ENCODE assay signal across 26 cellular contexts in the genomic region with DNA sequence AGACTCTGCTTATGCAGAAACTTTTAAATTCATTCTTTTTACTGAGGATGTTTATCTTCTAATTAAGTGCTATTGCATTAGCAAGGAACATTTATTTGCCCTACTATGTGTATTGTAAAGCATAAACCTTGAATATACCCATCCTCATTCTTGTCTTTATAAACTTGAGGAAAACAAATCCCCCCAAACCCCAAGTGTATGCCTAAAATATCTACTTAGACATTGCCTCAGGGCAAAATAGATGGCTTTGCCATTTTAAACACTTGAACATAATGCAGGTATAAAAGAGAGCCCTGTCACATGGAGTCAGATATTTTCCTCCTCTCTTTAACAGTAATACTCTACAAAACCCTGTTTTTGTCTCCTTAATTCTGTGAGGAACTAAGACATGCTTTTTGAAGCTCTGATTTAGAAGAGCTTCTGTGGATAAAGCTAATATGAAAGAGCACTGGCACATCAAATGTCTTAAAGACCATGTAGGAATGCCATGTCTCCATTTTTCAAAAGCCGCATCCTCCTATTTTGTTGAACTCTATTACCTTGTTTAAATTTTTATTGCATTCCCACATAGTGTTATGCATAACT.
"Had no signal": no experiment of that assay in that cellular context is flagged by ENCODE, and none has a peak within 500 bp of the region (broad histone marks: within the 10 kb centered on the region; RNA-seq: fewer than 3 reads in every experiment).

No MANE protein-coding gene starts in this region.

- DNase-seq: activated B cell treated with CpG ODN at 0.5 μM for 24 hours; activated CD4-positive, alpha-beta memory T cell treated with anti-CD3 and anti-CD28 coated beads for 36 hours; activated CD4-positive, alpha-beta T cell treated with anti-CD3 and anti-CD28 coated beads for 4 hours; activated CD4-positive, alpha-beta T cell treated with anti-CD3 and anti-CD28 coated beads, Interleukin-2, amount 10 ng/mL, durations not matched to agents 24 days and 14 days; activated CD4-positive, alpha-beta T cell treated with anti-CD3 and anti-CD28 coated beads, Interleukin-2, amount 50 U/mL, for 1 hour; activated CD4-positive, alpha-beta T cell treated with anti-CD3 and anti-CD28 coated beads, Interleukin-2, amount 50 U/mL, for 4 hours; activated CD4-positive, CD25-positive, alpha-beta regulatory T cell treated with anti-CD3 and anti-CD28 coated beads, Interleukin-2, amount 50 U/mL, for 72 hours; activated CD8-positive, alpha-beta memory T cell treated with anti-CD3 and anti-CD28 coated beads, Interleukin-2, amount 50 U/mL, for 4 hours; activated CD8-positive, alpha-beta T cell treated with anti-CD3 and anti-CD28 coated beads for 36 hours; activated effector memory CD4-positive, alpha-beta T cell treated with anti-CD3 and anti-CD28 coated beads, Interleukin-2, amount 50 U/mL, for 16 hours; activated gamma-delta T cell treated with Interleukin-2 at 50 U/mL for 16 hours; activated naive CD4-positive, alpha-beta T cell treated with anti-CD3 and anti-CD28 coated beads, Interleukin-2, amount 10 ng/mL, durations not matched to agents 7 days and 5 days; activated naive CD4-positive, alpha-beta T cell treated with Interleukin-2 at 50 U/mL for 16 hours; activated naive CD8-positive, alpha-beta T cell treated with anti-CD3 and anti-CD28 coated beads, Interleukin-2, amount 10 ng/mL, durations not matched to agents 7 days and 5 days; activated naive CD8-positive, alpha-beta T cell treated with anti-CD3 and anti-CD28 coated beads, Interleukin-2, amount 50 U/mL, for 24 hours; activated T-cell treated with anti-CD3 and anti-CD28 coated beads for 4 hours; activated T-cell treated with anti-CD3 and anti-CD28 coated beads, Interleukin-2, amount 50 U/mL, for 1 hour; activated T-cell treated with anti-CD3 and anti-CD28 coated beads, Interleukin-2, amount 50 U/mL, for 4 hours; activated T-cell treated with anti-CD3 and anti-CD28 coated beads, Interleukin-2, amount 50 U/mL, for 72 hours; amygdala; anterior cingulate cortex; caudate nucleus; cerebellar nuclear complex; colonic mucosa; T-helper 2 cell; T-helper 9 cell had no signal
